ENCODE assay signal across 22 cellular contexts in the genomic region with DNA sequence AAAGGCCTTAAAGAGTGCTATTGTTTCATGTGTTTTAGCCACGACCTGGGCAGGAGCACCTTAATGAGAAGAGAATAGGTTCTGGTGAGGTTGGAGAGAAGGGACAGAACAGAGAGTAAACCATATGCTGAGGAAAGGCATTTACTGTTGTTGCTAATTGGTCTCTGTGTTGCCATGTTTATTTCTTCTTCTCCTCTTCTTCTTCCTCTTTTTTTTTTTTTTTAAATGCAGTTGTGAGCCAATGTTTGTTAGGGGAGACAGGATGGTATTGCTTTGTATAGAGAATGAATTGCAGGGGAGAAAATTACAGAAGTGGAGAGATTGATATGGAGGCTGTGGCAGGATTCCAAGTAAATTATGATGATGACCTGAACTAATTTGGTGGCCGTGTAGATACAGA. TPM values are rescaled to one million over a fixed set of nuclear protein-coding genes. Genes with fewer than 3 reads are reported as not detected.
DNase-seq lines count a peak whose midpoint lies in the region; ATAC-seq and TF ChIP-seq lines count a peak whose summit lies in the region.
"Had no signal": no experiment of that assay in that cellular context is flagged by ENCODE, and none has a peak within 500 bp of the region (broad histone marks: within the 10 kb centered on the region; RNA-seq: fewer than 3 reads in every experiment).

No MANE protein-coding gene starts in this region.

- CTCF ChIA-PET in AG04450 (lab: Charles Lee) = interaction anchor here (1.6 to 2.6 kb wide), 2 partner anchors 12 kb away, joined by 5 to 15 read pairs; no protein-coding TSS in a partner anchor

- peaks cover 19% of the 10 kb centered on the region for H3K4me1 ChIP-seq in HUES6 (ENCODE audit: control insufficient read depth, insufficient read depth, low read length)
- H3K4me1 ChIP-seq in left lung = peaks cover 0 to 11% of the 10 kb centered on the region in 2 donors

- H3K4me1 Mint-ChIP-seq in chondrocyte (ENCODE audit: low read depth) = peaks cover 46% of the 10 kb centered on the region

- H3K27ac ChIP-seq in AG04450 (ENCODE audit: low read depth, low read length) = peak overlapping the region; percentile 11
- H3K27ac ChIP-seq in HUES6 (ENCODE audit: low read depth, low read length) = no peak overlapping the region
- no peak overlapping the region for H3K27ac ChIP-seq in left lung
- H3K27ac ChIP-seq: HL-60, pancreas, SJSA1 had no signal

- peak overlapping the region; percentile 62 for H3K27ac Mint-ChIP-seq in chondrocyte (ENCODE audit: unreplicated experiment)
- H3K27ac Mint-ChIP-seq: naive B cell; T-helper 2 cell treated with Interferon-gamma antibody and Interleukin-4, amounts not matched to agents 5 μg/mL and 100 μg/mL, for 36 hours had no signal

- H3K9ac ChIP-seq in HUES6 (ENCODE audit: low read length) = no peak overlapping the region

- DNase-seq in AG04450 (ENCODE audit: low read depth, low spot score) = no peak
- peak; percentile 75 for DNase-seq in NCI-H748 (lab: John Stamatoyannopoulos, UW; ENCODE audit: unreplicated experiment)
- no peak for DNase-seq in chondrocyte (ENCODE audit: low spot score)
- DNase-seq in NCI-H345 (lab: John Stamatoyannopoulos, UW) = no peak
- DNase-seq in Ammon's horn (ENCODE audit: low spot score) = no peak
- DNase-seq in left lung = no peak
- no peak for DNase-seq in HK-2 (ENCODE audit: unreplicated experiment)
- DNase-seq: activated CD4-positive, alpha-beta T cell treated with anti-CD3 and anti-CD28 coated beads for 4 hours; effector memory CD4-positive, alpha-beta T cell; head of caudate nucleus; islet precursor cell; Kasumi-1; mammary epithelial cell; naive B cell; NCI-H187 treated with DMSO at 0.1 percent for 48 hours; NCI-H510A; pancreas; PC-3 had no signal

- TF ChIP-seq CTCF in AG04450 (IDR thresholded peaks at IDR 0.05; ENCODE audit: low read depth, low read length) = no peak
- TF ChIP-seq CTCF in chondrocyte (IDR thresholded peaks at IDR 0.05) = no peak
- TF ChIP-seq CTCF in left lung (IDR thresholded peaks at IDR 0.05) = no peak

- no peak for ATAC-seq in left lung
- ATAC-seq: pancreas, PC-3 had no signal

- no peaks in the 10 kb centered on the region for H3K9me3 Mint-ChIP-seq in chondrocyte (ENCODE audit: low read depth)
- H3K9me3 Mint-ChIP-seq: naive B cell; T-helper 2 cell treated with Interferon-gamma antibody and Interleukin-4, amounts not matched to agents 5 μg/mL and 100 μg/mL, for 36 hours had no signal

- intact Hi-C loops in left lung (cut with DNase I) = no loop called here

- H3K36me3 ChIP-seq in HUES6 (ENCODE audit: control insufficient read depth, insufficient read depth, low read length) (no peaks in the 10 kb centered on the region), left lung (no peaks in the 10 kb centered on the region)
- H3K36me3 ChIP-seq: pancreas, SJSA1 had no signal

- no peaks in the 10 kb centered on the region for H3K27me3 ChIP-seq in AG04450 (ENCODE audit: control insufficient read depth, insufficient read depth, low read length)
- peaks cover 25% of the 10 kb centered on the region for H3K27me3 ChIP-seq in HUES6 (ENCODE audit: control insufficient read depth, insufficient read depth, low read length)
- H3K27me3 ChIP-seq in left lung = peaks cover 0 to 18% of the 10 kb centered on the region in 2 donors
- H3K27me3 ChIP-seq: pancreas, SJSA1 had no signal

- no peaks in the 10 kb centered on the region for H3K27me3 Mint-ChIP-seq in chondrocyte (ENCODE audit: low read depth)

- peak overlapping the region; percentile 17 for H3K4me3 ChIP-seq in AG04450 (ENCODE audit: low read depth, low read length)
- H3K4me3 ChIP-seq in HUES6 (ENCODE audit: low read depth, low read length) = peak overlapping the region; percentile 2; the same call in 1 of the 2 replicates
- no peak overlapping the region for H3K4me3 ChIP-seq in left lung
- H3K4me3 ChIP-seq: pancreas, SJSA1 had no signal

- POLR2A ChIA-PET in AG04450 (lab: Yijun Ruan, JAX) = no interaction called here

- H3K9me3 ChIP-seq in AG04450 (ENCODE audit: control insufficient read depth, insufficient read depth, low read length) = no peaks in the 10 kb centered on the region; the same call in 1 of the 2 replicates
- no peaks in the 10 kb centered on the region for H3K9me3 ChIP-seq in HUES6 (ENCODE audit: control insufficient read depth, insufficient read depth, low read depth, low read length)
- H3K9me3 ChIP-seq in left lung = no peaks in the 10 kb centered on the region
- H3K9me3 ChIP-seq: pancreas, SJSA1 had no signal

- H3K36me3 Mint-ChIP-seq in chondrocyte (ENCODE audit: low read depth) = no peaks in the 10 kb centered on the region
- H3K36me3 Mint-ChIP-seq: naive B cell had no signal

- H3K4me3 Mint-ChIP-seq in chondrocyte (ENCODE audit: unreplicated experiment) = no peak overlapping the region
- H3K4me3 Mint-ChIP-seq: naive B cell; T-helper 2 cell treated with Interferon-gamma antibody and Interleukin-4, amounts not matched to agents 5 μg/mL and 100 μg/mL, for 36 hours had no signal

RNA-seq across cellular contexts. Expression of a gene that starts 2.6 kb away (rescaled TPM):
- polyA plus RNA-seq in AG04450 (2011; rRNA removed) = 39.9 and 56.8 TPM in 2 replicates
- 154 and 186 TPM in 2 replicates for polyA minus RNA-seq in AG04450 (2011; rRNA and poly(A)+ RNA removed)
- total RNA-seq in chondrocyte (30.1 to 32.8 TPM (median 31.0 TPM) in 3 replicates), left lung (10 to 100 TPM; 11.8 to 15.6 TPM)

Comparison
In these comparisons a context has a peak if more than half of its experiments do, and no peak if none do; other contexts are left out.
1. H3K4me3 ChIP-seq: peak in AG04450 (single experiment) and HUES6 (single experiment); none in left lung (0 of 2).